9 cellular contexts compared by ENCODE assay signal in the genomic region with DNA sequence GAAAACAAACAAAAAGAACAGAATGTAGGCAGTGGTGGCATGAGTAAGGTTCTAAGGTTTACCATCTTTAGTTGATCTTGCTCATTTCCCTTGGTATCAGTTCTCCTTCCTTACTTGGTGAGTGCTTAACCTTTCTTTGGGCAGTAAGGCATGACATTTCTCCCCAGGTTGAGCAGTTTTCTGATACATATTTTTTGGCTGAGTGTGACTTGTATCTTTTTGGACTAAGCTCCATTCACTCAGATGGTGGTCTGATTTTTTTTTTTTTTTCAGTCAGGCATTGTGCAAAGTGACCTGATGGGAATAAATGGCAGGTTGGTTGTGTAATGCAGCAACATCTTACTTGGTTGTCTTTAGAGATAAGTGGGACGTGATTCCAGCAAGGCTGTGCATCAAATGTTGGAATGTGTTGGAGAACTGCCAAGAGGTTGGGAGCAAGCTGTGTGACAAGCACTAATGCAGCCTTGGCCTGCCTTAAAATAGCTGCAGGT. TPM values are rescaled to one million over a fixed set of nuclear protein-coding genes. Genes with fewer than 3 reads are reported as not detected.
DNase-seq lines count a peak whose midpoint lies in the region; ATAC-seq and TF ChIP-seq lines count a peak whose summit lies in the region.
"Had no signal": no experiment of that assay in that cellular context is flagged by ENCODE, and none has a peak within 500 bp of the region (broad histone marks: within the 10 kb centered on the region; RNA-seq: fewer than 3 reads in every experiment).

No MANE protein-coding gene starts in this region.

- H3K36me3 ChIP-seq in adipocyte (ENCODE audit: control insufficient read depth, insufficient read depth, low read length, severe bottlenecking), result no peaks in the 10 kb centered on the region
- no peaks in the 10 kb centered on the region for H3K36me3 ChIP-seq in neural progenitor cell
- H3K36me3 ChIP-seq in MG63, result peaks cover 5% of the 10 kb centered on the region

- no peaks in the 10 kb centered on the region for H3F3A ChIP-seq in neural progenitor cell (ENCODE audit: low read depth)

- no peaks in the 10 kb centered on the region for H3K27me3 Mint-ChIP-seq in activated CD8-positive, alpha-beta T cell treated with anti-CD3 and anti-CD28 coated beads for 36 hours
- no peaks in the 10 kb centered on the region for H3K27me3 Mint-ChIP-seq in neural progenitor cell (ENCODE audit: insufficient read depth, low read depth)

- no peaks in the 10 kb centered on the region for H3K36me3 Mint-ChIP-seq in activated CD8-positive, alpha-beta T cell treated with anti-CD3 and anti-CD28 coated beads for 36 hours (ENCODE audit: low read depth)
- H3K36me3 Mint-ChIP-seq in neural progenitor cell, result peaks cover 3% of the 10 kb centered on the region
- H3K36me3 Mint-ChIP-seq: CD4-positive, CD25-positive, alpha-beta regulatory T cell had no signal

- no peaks in the 10 kb centered on the region for H3K79me2 ChIP-seq in neural progenitor cell (ENCODE audit: low read depth)

- intact Hi-C loops in activated CD8-positive, alpha-beta T cell treated with anti-CD3 and anti-CD28 coated beads for 36 hours (cut with micrococcal nuclease), result no loop called here

- H3K9me3 Mint-ChIP-seq in activated CD8-positive, alpha-beta T cell treated with anti-CD3 and anti-CD28 coated beads for 36 hours, result no peaks in the 10 kb centered on the region
- no peaks in the 10 kb centered on the region for H3K9me3 Mint-ChIP-seq in neural progenitor cell
- H3K9me3 Mint-ChIP-seq: CD4-positive, CD25-positive, alpha-beta regulatory T cell had no signal

- DNase-seq in NCI-H82 (lab: John Stamatoyannopoulos, UW) (peak; percentile 47), NCI-H82 treated with DMSO at 0.1 percent for 48 hours (lab: John Stamatoyannopoulos, UW; ENCODE audit: unreplicated experiment) (no peak), adipocyte (ENCODE audit: low read depth) (peak; percentile 66), lung microvascular endothelial cell (ENCODE audit: low read depth in 2 of 2) (peak; percentile 69 to 76), neural progenitor cell (ENCODE audit: low spot score) (no peak), MG63 (no peak)
- DNase-seq in activated CD8-positive, alpha-beta T cell treated with anti-CD3 and anti-CD28 coated beads for 36 hours, result no peak
- DNase-seq: CD4-positive, CD25-positive, alpha-beta regulatory T cell had no signal

- no peak for TF ChIP-seq CTCF in activated CD8-positive, alpha-beta T cell treated with anti-CD3 and anti-CD28 coated beads for 36 hours (IDR thresholded peaks at IDR 0.05)
- TF ChIP-seq CTCF in neural progenitor cell (IDR thresholded peaks at IDR 0.05), result no peak

- no peak overlapping the region for H3K27ac Mint-ChIP-seq in activated CD8-positive, alpha-beta T cell treated with anti-CD3 and anti-CD28 coated beads for 36 hours
- no peak overlapping the region for H3K27ac Mint-ChIP-seq in neural progenitor cell
- H3K27ac Mint-ChIP-seq: CD4-positive, CD25-positive, alpha-beta regulatory T cell had no signal

- H3K27ac ChIP-seq in neural progenitor cell, result no peak overlapping the region

- H3K4me2 ChIP-seq in neural progenitor cell, result no peak overlapping the region

- POLR2A ChIA-PET in activated CD8-positive, alpha-beta T cell treated with anti-CD3 and anti-CD28 coated beads for 36 hours (lab: Charles Lee), result interaction anchor here (0.6 kb wide), 1 partner anchor 94 kb away, joined by 3 read pairs; no protein-coding TSS in a partner anchor

- peak; percentile 82 for ATAC-seq in HG03442 (IDR thresholded peaks at IDR 0.05; ENCODE audit: unreplicated experiment)
- ATAC-seq in activated CD8-positive, alpha-beta T cell treated with anti-CD3 and anti-CD28 coated beads for 36 hours, result no peak

- H2AFZ ChIP-seq in neural progenitor cell (replicated peaks), result no peak overlapping the region

- no peak overlapping the region for H3K4me3 ChIP-seq in adipocyte (ENCODE audit: low read length)
- no peak overlapping the region for H3K4me3 ChIP-seq in neural progenitor cell
- H3K4me3 ChIP-seq in MG63, result no peak overlapping the region

- CTCF ChIA-PET in activated CD8-positive, alpha-beta T cell treated with anti-CD3 and anti-CD28 coated beads for 36 hours (lab: Charles Lee), result interaction anchor here (1.5 kb wide), 1 partner anchor 364 kb away, joined by 4 read pairs; no protein-coding TSS in a partner anchor

- H4K20me1 ChIP-seq in neural progenitor cell (ENCODE audit: low read depth), result no peaks in the 10 kb centered on the region

- H3K27me3 ChIP-seq in adipocyte (replicated peaks; ENCODE audit: control insufficient read depth, insufficient read depth, low read length) (no peaks in the 10 kb centered on the region), neural progenitor cell (no peaks in the 10 kb centered on the region), MG63 (no peaks in the 10 kb centered on the region)

- H3K4me1 ChIP-seq in adipocyte (ENCODE audit: control insufficient read depth, insufficient read depth, low read length) (peaks cover 56% of the 10 kb centered on the region), neural progenitor cell (peaks cover 14% of the 10 kb centered on the region)

- H3K9me3 ChIP-seq in adipocyte (ENCODE audit: control insufficient read depth, low read length) (no peaks in the 10 kb centered on the region), neural progenitor cell (ENCODE audit: low read depth) (no peaks in the 10 kb centered on the region), MG63 (no peaks in the 10 kb centered on the region)

- no peaks in the 10 kb centered on the region for H3K4me1 Mint-ChIP-seq in activated CD8-positive, alpha-beta T cell treated with anti-CD3 and anti-CD28 coated beads for 36 hours (ENCODE audit: low read depth)
- peaks cover 16% of the 10 kb centered on the region for H3K4me1 Mint-ChIP-seq in neural progenitor cell
- H3K4me1 Mint-ChIP-seq: CD4-positive, CD25-positive, alpha-beta regulatory T cell had no signal

- no peak overlapping the region for H3K4me3 Mint-ChIP-seq in activated CD8-positive, alpha-beta T cell treated with anti-CD3 and anti-CD28 coated beads for 36 hours
- no peak overlapping the region for H3K4me3 Mint-ChIP-seq in neural progenitor cell
- H3K4me3 Mint-ChIP-seq: CD4-positive, CD25-positive, alpha-beta regulatory T cell had no signal

- no peak overlapping the region for H3K9ac ChIP-seq in adipocyte (ENCODE audit: low read length)
- H3K9ac ChIP-seq in neural progenitor cell, result no peak overlapping the region

RNA-seq across cellular contexts. Expression of a gene that starts 15.1 kb away (rescaled TPM):
- total RNA-seq in lung microvascular endothelial cell, result 396 and 652 TPM in 2 replicates
- 10 to 100 TPM; 91.8 to 91.9 TPM for total RNA-seq in activated CD8-positive, alpha-beta T cell treated with anti-CD3 and anti-CD28 coated beads for 36 hours
- total RNA-seq in neural progenitor cell (ENCODE audit: low replicate concordance), result 91.3 and 94.2 TPM in 2 replicates
- 73.8 and 75.4 TPM in 2 replicates for total RNA-seq in MG63 (2014; rRNA removed; shearing (Covaris generic); ENCODE audit: low replicate concordance)

Comparison
In these comparisons a context has a peak if more than half of its experiments do, and no peak if none do; other contexts are left out.
1. DNase-seq: peak in NCI-H82 (single experiment), adipocyte (single experiment) and lung microvascular endothelial cell (2 of 2); none in NCI-H82 treated with DMSO at 0.1 percent for 48 hours (single experiment), activated CD8-positive, alpha-beta T cell treated with anti-CD3 and anti-CD28 coated beads for 36 hours (single experiment), neural progenitor cell (single experiment) and MG63 (single experiment).